In genomic region chr22:36506637-36507517, GRCh38 we compare ENCODE assay signal across 8 cellular contexts. TPM values are rescaled to one million over a fixed set of nuclear protein-coding genes. Genes with fewer than 3 reads are reported as not detected.
DNase-seq lines count a peak whose midpoint lies in the region; ATAC-seq lines count a peak whose summit lies in the region.

Gene FOXRED2 (minus strand): TSS chr22:36507040. CDS start chr22:36506422, 618 bp downstream.

- peak; percentile 46 for DNase-seq in A172 (ENCODE audit: low spot score)
- DNase-seq in NCI-H446 treated with DMSO at 0.1 percent for 48 hours (lab: John Stamatoyannopoulos, UW), result peak; percentile 60
- peak; percentile 80 for DNase-seq in activated CD4-positive, alpha-beta T cell treated with anti-CD3 and anti-CD28 coated beads for 1 hour
- peak; percentile 96 for DNase-seq in cerebellum (ENCODE audit: low spot score)
- peak; percentile 10 for DNase-seq in kidney glomerular epithelial cell (lab: John Stamatoyannopoulos, UW)
- peak; percentile 74 to 78 for DNase-seq in stimulated activated CD4-positive, alpha-beta T cell treated with anti-CD3 and anti-CD28 coated beads, Interleukin-1b, Interleukin-23, amount 100 ng/mL, for 1 hour (ENCODE audit: low read depth in 2 of 2)

- peak; percentile 47 for ATAC-seq in GM18858 (IDR thresholded peaks at IDR 0.05; ENCODE audit: unreplicated experiment)
- ATAC-seq in HG03354 (IDR thresholded peaks at IDR 0.05; ENCODE audit: poor library complexity, severe bottlenecking, unreplicated experiment), result peak; percentile 82

RNA-seq across cellular contexts. Expression of gene FOXRED2, which starts in this region (rescaled TPM):
- total RNA-seq in A172 (2014; rRNA removed; shearing (Covaris generic)), result 17.6 and 18.4 TPM in 2 replicates
- 16.1 TPM for total RNA-seq in cerebellum

Comparison
In these comparisons a context has a peak if more than half of its experiments do, and no peak if none do; other contexts are left out.
1. Peak in every context shown above with its lines: DNase-seq and ATAC-seq.
2. DNase-seq: peak in every context shown above with its lines; median percentile 96 in cerebellum; 80 in activated CD4-positive, alpha-beta T cell treated with anti-CD3 and anti-CD28 coated beads for 1 hour; 76 in stimulated activated CD4-positive, alpha-beta T cell treated with anti-CD3 and anti-CD28 coated beads, Interleukin-1b, Interleukin-23, amount 100 ng/mL, for 1 hour; 60 in NCI-H446 treated with DMSO at 0.1 percent for 48 hours; 46 in A172; 10 in kidney glomerular epithelial cell.